Comparison of ENCODE assay signal across 1 cellular context in the genomic region with DNA sequence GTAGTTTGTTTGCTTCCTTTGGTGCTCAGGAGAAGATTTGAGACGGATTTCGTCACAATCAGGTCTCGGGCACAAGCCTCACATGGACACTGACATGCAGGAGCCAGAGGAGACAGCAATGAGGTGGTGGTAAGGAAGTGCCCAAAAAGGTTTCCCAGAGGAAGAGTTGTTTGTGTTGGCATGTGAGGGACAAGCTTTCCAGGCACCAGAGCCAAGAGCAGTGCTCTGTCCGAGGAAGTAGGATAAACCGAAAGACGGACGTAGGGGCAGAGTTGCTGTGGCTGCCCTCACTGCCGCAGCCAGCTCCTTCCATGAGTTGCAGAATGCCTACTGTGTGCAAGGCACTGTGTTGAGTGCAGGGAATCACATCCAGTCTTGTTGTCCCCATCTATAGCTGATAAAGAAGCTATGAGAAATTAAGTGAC.
TF ChIP-seq lines count a peak whose summit lies in the region.

No MANE protein-coding gene starts in this region.

TF ChIP-seq in endothelial cell of umbilical vein, 7 proteins besides CTCF, POLR2A, EP300 and RAD21 (continued from another document):
- TF ChIP-seq MYC (IDR thresholded peaks at IDR 0.05; ENCODE audit: low read depth, low read length), result no peak
- TF ChIP-seq GATA2 (IDR thresholded peaks at IDR 0.05; ENCODE audit: insufficient read depth, insufficient read length, low read depth, low read length), result no peak
- TF ChIP-seq FOS (IDR thresholded peaks at IDR 0.05; ENCODE audit: borderline replicate concordance, insufficient read depth, low read length), result no peak
- TF ChIP-seq EZH2 (IDR thresholded peaks at IDR 0.05; ENCODE audit: borderline replicate concordance, low read depth, low read length, severe bottlenecking), result no peak
- no peak for TF ChIP-seq POLR2AphosphoS5 (IDR thresholded peaks at IDR 0.05; ENCODE audit: insufficient read depth, low read depth, low read length)
- TF ChIP-seq JUN (IDR thresholded peaks at IDR 0.05; ENCODE audit: borderline replicate concordance, insufficient read depth, insufficient read length, low read depth), result no peak
